ENCODE assay signal across 5 cellular contexts in the genomic region with DNA sequence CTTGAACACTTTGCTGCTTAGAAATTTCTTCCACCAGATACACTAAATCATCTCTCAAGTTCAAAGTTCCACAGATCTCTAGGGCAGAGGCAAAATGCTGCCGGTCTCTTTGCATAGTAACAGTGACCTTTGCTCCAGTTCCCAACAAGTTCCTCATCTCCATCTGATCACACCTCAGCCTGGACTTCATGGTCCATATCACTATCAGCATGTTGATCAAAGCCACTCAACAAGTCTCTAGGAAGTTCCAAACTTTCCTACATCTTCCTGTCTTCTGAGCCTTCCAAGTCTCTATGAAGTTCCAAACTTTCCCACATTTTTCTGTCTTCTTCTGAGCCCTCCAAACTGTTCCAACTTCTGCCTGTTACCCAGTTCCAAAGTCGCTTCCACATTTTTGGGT. TPM values are rescaled to one million over a fixed set of nuclear protein-coding genes. Genes with fewer than 3 reads are reported as not detected.
DNase-seq lines count a peak whose midpoint lies in the region; ATAC-seq and TF ChIP-seq lines count a peak whose summit lies in the region.
"Not testable (repeated sequence)": the region's sequence is repeated elsewhere in the genome, so short reads cannot be mapped to it uniquely, and the experiment has no call there.

No MANE protein-coding gene starts in this region.

- H3K36me3 Mint-ChIP-seq in WTC11 = not testable (repeated sequence)

- CTCF ChIA-PET in WTC11 (lab: Charles Lee) = not testable (repeated sequence)

- POLR2A ChIA-PET in WTC11 (lab: Charles Lee) = not testable (repeated sequence)

- not testable (repeated sequence) for H3K27me3 ChIP-seq in liver (ENCODE audit: control insufficient read depth in 4 of 4, insufficient read depth in 4 of 4, low read length in 3 of 4)

- not testable (repeated sequence) for H3K27me3 Mint-ChIP-seq in WTC11 (ENCODE audit: low read depth)

- intact Hi-C loops in left colon (cut with DNase I, micrococcal nuclease) = not testable (repeated sequence)

- WGBS in liver = 62% methylated on average over 2 of the region's 2 CpGs

- peak overlapping the region in 1 of 2 donors; percentile 35 for H3K27ac ChIP-seq in liver (ENCODE audit: low read depth in 1 of 2, low read length in 2 of 2)

- H3K4me3 Mint-ChIP-seq in WTC11 = not testable (repeated sequence)

- peaks cover 25% of the 10 kb centered on the region for H3K4me1 Mint-ChIP-seq in WTC11

- not testable (repeated sequence) for H3K4me1 ChIP-seq in liver (ENCODE audit: control insufficient read depth in 4 of 4, insufficient read depth in 4 of 4, low read length in 3 of 4)

- ATAC-seq in WTC11 = not testable (repeated sequence)
- peak; percentile 66 for ATAC-seq in left colon

- H3K9me3 ChIP-seq in liver (ENCODE audit: control insufficient read depth in 4 of 4, low read length in 3 of 4) = not testable (repeated sequence)

- H3K9me3 Mint-ChIP-seq in WTC11 = peaks cover 16% of the 10 kb centered on the region

- H3K4me3 ChIP-seq in liver (ENCODE audit: low read depth in 1 of 3, low read length in 3 of 3) = not testable (repeated sequence)

- not testable (repeated sequence) for H3K27ac Mint-ChIP-seq in WTC11

- not testable (repeated sequence) for H3K36me3 ChIP-seq in liver (ENCODE audit: control insufficient read depth in 4 of 4, insufficient read depth in 3 of 4, low read depth in 1 of 4, low read length in 3 of 4)

- not testable (repeated sequence) for H3K9ac ChIP-seq in liver (ENCODE audit: low read depth in 1 of 2, low read length in 2 of 2)

- not testable (repeated sequence) for TF ChIP-seq CTCF in WTC11 (IDR thresholded peaks at IDR 0.05); liver (IDR thresholded peaks at IDR 0.05; ENCODE audit: low read depth, low read length, missing input control)

- DNase-seq in HT-29 (ENCODE audit: low spot score) (peak; percentile 22), left colon (peak in 1 of 2 donors; percentile 38), mucosa of gallbladder (ENCODE audit: low spot score) (peak; percentile 50)
- DNase-seq in WTC11 (ENCODE audit: low spot score) = not testable (repeated sequence)

- peak in 1 of 2 donors; percentile 18 for TF ChIP-seq RAD21 in liver (IDR thresholded peaks at IDR 0.05)

TF ChIP-seq in WTC11, 78 proteins besides CTCF, POLR2A, EP300 and RAD21:
- 0 out of 2 replicates have a peak, but pooled peaks have one; percentile 15 for TF ChIP-seq GABPB1 (CRISPR knock-in tag; IDR thresholded peaks at IDR 0.05)

TF ChIP-seq in liver, 16 proteins besides CTCF, POLR2A, EP300 and RAD21:
- TF ChIP-seq, protein P1, sequence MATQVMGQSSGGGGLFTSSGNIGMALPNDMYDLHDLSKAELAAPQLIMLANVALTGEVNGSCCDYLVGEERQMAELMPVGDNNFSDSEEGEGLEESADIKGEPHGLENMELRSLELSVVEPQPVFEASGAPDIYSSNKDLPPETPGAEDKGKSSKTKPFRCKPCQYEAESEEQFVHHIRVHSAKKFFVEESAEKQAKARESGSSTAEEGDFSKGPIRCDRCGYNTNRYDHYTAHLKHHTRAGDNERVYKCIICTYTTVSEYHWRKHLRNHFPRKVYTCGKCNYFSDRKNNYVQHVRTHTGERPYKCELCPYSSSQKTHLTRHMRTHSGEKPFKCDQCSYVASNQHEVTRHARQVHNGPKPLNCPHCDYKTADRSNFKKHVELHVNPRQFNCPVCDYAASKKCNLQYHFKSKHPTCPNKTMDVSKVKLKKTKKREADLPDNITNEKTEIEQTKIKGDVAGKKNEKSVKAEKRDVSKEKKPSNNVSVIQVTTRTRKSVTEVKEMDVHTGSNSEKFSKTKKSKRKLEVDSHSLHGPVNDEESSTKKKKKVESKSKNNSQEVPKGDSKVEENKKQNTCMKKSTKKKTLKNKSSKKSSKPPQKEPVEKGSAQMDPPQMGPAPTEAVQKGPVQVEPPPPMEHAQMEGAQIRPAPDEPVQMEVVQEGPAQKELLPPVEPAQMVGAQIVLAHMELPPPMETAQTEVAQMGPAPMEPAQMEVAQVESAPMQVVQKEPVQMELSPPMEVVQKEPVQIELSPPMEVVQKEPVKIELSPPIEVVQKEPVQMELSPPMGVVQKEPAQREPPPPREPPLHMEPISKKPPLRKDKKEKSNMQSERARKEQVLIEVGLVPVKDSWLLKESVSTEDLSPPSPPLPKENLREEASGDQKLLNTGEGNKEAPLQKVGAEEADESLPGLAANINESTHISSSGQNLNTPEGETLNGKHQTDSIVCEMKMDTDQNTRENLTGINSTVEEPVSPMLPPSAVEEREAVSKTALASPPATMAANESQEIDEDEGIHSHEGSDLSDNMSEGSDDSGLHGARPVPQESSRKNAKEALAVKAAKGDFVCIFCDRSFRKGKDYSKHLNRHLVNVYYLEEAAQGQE (IDR thresholded peaks at IDR 0.05) = peak; percentile 46
- TF ChIP-seq SP1 (IDR thresholded peaks at IDR 0.05) = peak; percentile 88
- peak; percentile 42 for TF ChIP-seq YY1 (IDR thresholded peaks at IDR 0.05)
- peak; percentile 35 for TF ChIP-seq HNF4G (IDR thresholded peaks at IDR 0.05)
- TF ChIP-seq JUND (IDR thresholded peaks at IDR 0.05) = peak in 1 of 2 donors; percentile 58
- peak; percentile 84 to 90 for TF ChIP-seq RXRA (IDR thresholded peaks at IDR 0.05)
- TF ChIP-seq HNF4A (conservative IDR thresholded peaks at IDR 0.05) = peak; percentile 80 to 87
- peak; percentile 28 for TF ChIP-seq FOXA2 (IDR thresholded peaks at IDR 0.05)
TF ChIP-seq in liver: peak in this region for 8; not testable (repeated sequence) for 8.

RNA-seq across cellular contexts. Expression of a gene that starts 15.3 kb away (rescaled TPM):
- total RNA-seq in HT-29 (2014; rRNA removed; shearing (Covaris generic)) = 77.0 and 89.0 TPM in 2 replicates
- total RNA-seq in WTC11 (2021) (61.0 to 81.8 TPM (median 63.1 TPM) in 3 replicates), left colon (10 to 100 TPM; 26.8 to 32.1 TPM), liver (10 to 100 TPM in 1 of 2 donors, 1 to 10 TPM in 1; 6.8 to 54.3 TPM), mucosa of gallbladder (44.7 TPM)
- polyA plus RNA-seq in liver = 10 to 100 TPM; 39.8 to 78.3 TPM

RNA-seq across cellular contexts. Expression of a gene that starts 37.9 kb away (rescaled TPM):
- total RNA-seq in HT-29 (2014; rRNA removed; shearing (Covaris generic)) = 3.1 and 3.6 TPM in 2 replicates
- total RNA-seq in WTC11 (2021) (21.8 to 22.5 TPM (median 22.5 TPM) in 3 replicates), left colon (1 to 10 TPM; 6.1 to 7.6 TPM), liver (1 to 10 TPM; 4.4 to 6.2 TPM), mucosa of gallbladder (8.3 TPM)
- 10 to 100 TPM in 1 of 2 donors, 1 to 10 TPM in 1; 4.1 to 12.9 TPM for polyA plus RNA-seq in liver
